In the genomic region with DNA sequence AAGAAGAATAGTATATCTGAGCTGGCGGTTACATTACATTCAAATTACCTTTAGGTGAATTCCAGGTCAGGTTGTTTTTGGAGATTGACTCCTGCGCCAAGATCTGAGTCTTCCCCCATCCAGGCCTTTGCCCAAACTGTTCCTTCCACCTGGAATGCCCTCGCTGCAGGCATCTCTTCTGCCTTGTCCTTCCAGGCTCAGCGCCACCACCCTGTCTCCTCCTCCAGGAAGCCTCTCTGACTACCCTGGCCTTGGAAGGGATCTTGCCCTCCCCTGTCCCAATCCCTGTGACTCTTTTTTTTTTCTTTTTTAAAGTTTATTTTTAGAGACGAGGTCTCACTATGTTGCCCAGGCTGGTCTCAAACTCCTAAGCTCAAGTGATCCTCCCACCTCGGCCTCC, we compare ENCODE assay signal across 22 cellular contexts. TPM values are rescaled to one million over a fixed set of nuclear protein-coding genes. Genes with fewer than 3 reads are reported as not detected.
DNase-seq lines count a peak whose midpoint lies in the region; ATAC-seq, FAIRE-seq and TF ChIP-seq lines count a peak whose summit lies in the region.
"Had no signal": no experiment of that assay in that cellular context is flagged by ENCODE, and none has a peak within 500 bp of the region (broad histone marks: within the 10 kb centered on the region; RNA-seq: fewer than 3 reads in every experiment).

No MANE protein-coding gene starts in this region.

- no peak overlapping the region for H3K4me3 ChIP-seq in mammary epithelial cell (replicated peaks in 1 of 3; ENCODE audit: insufficient read depth in 1 of 3, low read depth in 2 of 3, low read length in 3 of 3)
- H3K4me3 ChIP-seq in K562, result no peak overlapping the region
- H3K4me3 ChIP-seq in sigmoid colon, result no peak overlapping the region
- H3K4me3 ChIP-seq in MM.1S (ENCODE audit: low read length), result no peak overlapping the region
- H3K4me3 ChIP-seq: dorsolateral prefrontal cortex, HAP-1, transverse colon had no signal

- H3K4me1 Mint-ChIP-seq in MCF 10A (ENCODE audit: insufficient read depth, unreplicated experiment), result peaks cover 14% of the 10 kb centered on the region
- H3K4me1 Mint-ChIP-seq in natural killer cell treated with Interleukin-12 subunit alpha and Interleukin-12 subunit beta and Interleukin-15 and Interleukin-18, amount 100 ng/mL, for 72 hours (ENCODE audit: low read depth in 2 of 2), result peaks cover 0 to 7% of the 10 kb centered on the region in 2 donors

- BruUV-seq in MCF 10A (replicated peaks; lab: Mats Ljungman, UMichigan) (no TSS peak), mammary epithelial cell (replicated peaks; lab: Mats Ljungman, UMichigan) (no TSS peak), K562 (replicated peaks; lab: Mats Ljungman, UMichigan) (no TSS peak)

- H3K9ac ChIP-seq in mammary epithelial cell (ENCODE audit: insufficient read depth, low read length) (no peak overlapping the region), K562 (ENCODE audit: insufficient read depth in 1 of 2, low read depth in 2 of 2, low read length in 2 of 2) (no peak overlapping the region), MM.1S (ENCODE audit: low read length) (no peak overlapping the region)

- ATAC-seq in K562, result no peak
- ATAC-seq in natural killer cell treated with Interleukin-12 subunit alpha and Interleukin-12 subunit beta and Interleukin-15 and Interleukin-18, amount 100 ng/mL, for 72 hours, result no peak
- no peak for ATAC-seq in GM19395 (IDR thresholded peaks at IDR 0.05; ENCODE audit: unreplicated experiment)
- ATAC-seq: activated CD8-positive, alpha-beta memory T cell treated with anti-CD3 and anti-CD28 coated beads, Interleukin-2, amount 10 ng/mL, durations not matched to agents 7 days and 5 days; activated T-cell treated with anti-CD3 and anti-CD28 coated beads, Interleukin-2, amount 50 U/mL, for 72 hours; sciatic nerve had no signal

- H3K9me2 ChIP-seq in MM.1S (replicated peaks; ENCODE audit: insufficient read depth, low read length), result no peaks in the 10 kb centered on the region

- peaks cover 11% of the 10 kb centered on the region for H3K36me3 Mint-ChIP-seq in MCF 10A (ENCODE audit: insufficient read depth, unreplicated experiment)
- H3K36me3 Mint-ChIP-seq in natural killer cell treated with Interleukin-12 subunit alpha and Interleukin-12 subunit beta and Interleukin-15 and Interleukin-18, amount 100 ng/mL, for 72 hours, result no peaks in the 10 kb centered on the region
- H3K36me3 Mint-ChIP-seq: activated CD8-positive, alpha-beta memory T cell treated with anti-CD3 and anti-CD28 coated beads, Interleukin-2, amount 10 ng/mL, durations not matched to agents 7 days and 5 days had no signal

- H3K4me2 ChIP-seq in mammary epithelial cell (ENCODE audit: insufficient read depth, low read depth, low read length) (no peak overlapping the region), K562 (ENCODE audit: insufficient read depth, low read length) (no peak overlapping the region), MM.1S (ENCODE audit: low read depth, low read length) (no peak overlapping the region)

- DNase-seq in MCF 10A (ENCODE audit: unreplicated experiment), result no peak
- no peak for DNase-seq in mammary epithelial cell
- no peak for DNase-seq in K562 (ENCODE audit: extremely low read depth in 1 of 4, low spot score in 3 of 4)
- no peak for DNase-seq in natural killer cell treated with Interleukin-12 subunit alpha and Interleukin-12 subunit beta and Interleukin-15 and Interleukin-18, amount 100 ng/mL, for 72 hours (ENCODE audit: low spot score)
- DNase-seq in sigmoid colon, result no peak
- DNase-seq in MM.1S, result no peak
- DNase-seq in inferior parietal cortex (ENCODE audit: extremely low spot score), result no peak
- DNase-seq: activated CD4-positive, alpha-beta T cell treated with anti-CD3 and anti-CD28 coated beads for 48 hours; activated CD8-positive, alpha-beta memory T cell treated with anti-CD3 and anti-CD28 coated beads, Interleukin-2, amount 10 ng/mL, durations not matched to agents 7 days and 5 days; activated naive CD4-positive, alpha-beta T cell treated with anti-CD3 and anti-CD28 coated beads, Interleukin-2, amount 50 U/mL, for 16 hours; activated T-cell treated with anti-CD3 and anti-CD28 coated beads, Interleukin-2, amount 50 U/mL, for 72 hours; aorta; dorsolateral prefrontal cortex; NCI-H1092; NCI-H187 treated with DMSO at 0.1 percent for 48 hours; NCI-H748 treated with DMSO at 0.1 percent for 48 hours; transverse colon had no signal

- peaks cover 5% of the 10 kb centered on the region for H3K9me1 ChIP-seq in K562 (ENCODE audit: control insufficient read depth, insufficient read depth, low read length)

- no peak for TF ChIP-seq POLR2A in K562 (conservative IDR thresholded peaks at IDR 0.05)
- TF ChIP-seq POLR2A in sigmoid colon (IDR thresholded peaks at IDR 0.05), result no peak

- POLR2A ChIA-PET in MCF 10A (lab: Yijun Ruan, JAX) (interaction anchor here (1.3 kb wide), 1 partner anchor 8 kb away, joined by 5 read pairs; no protein-coding TSS in a partner anchor), K562 (lab: Yijun Ruan, JAX) (no interaction called here)

- TF ChIP-seq CTCF in MCF 10A (IDR thresholded peaks at IDR 0.05; ENCODE audit: unreplicated experiment), result no peak
- TF ChIP-seq CTCF in mammary epithelial cell (conservative IDR thresholded peaks at IDR 0.05 in 1 of 2, IDR thresholded peaks at IDR 0.05 in 1 of 2; ENCODE audit: extremely low read depth in 1 of 2, insufficient read depth in 1 of 2, low read depth in 1 of 2, low read length in 2 of 2), result no peak
- TF ChIP-seq CTCF in K562 (IDR thresholded peaks at IDR 0.05 in 2 of 3, conservative IDR thresholded peaks at IDR 0.05 in 1 of 3; ENCODE audit: insufficient read depth in 2 of 3, low read depth in 1 of 3, low read length in 3 of 3), result no peak
- TF ChIP-seq CTCF in sigmoid colon (IDR thresholded peaks at IDR 0.05), result no peak
- no peak for TF ChIP-seq CTCF in MM.1S (IDR thresholded peaks at IDR 0.05; ENCODE audit: low read length)

- dilution Hi-C loops in mammary epithelial cell (cut with HindIII; ENCODE audit: low sequenced_read_pairs), result no loop called here

- no peak overlapping the region for H3K27ac ChIP-seq in mammary epithelial cell (ENCODE audit: insufficient read depth, low read depth, low read length)
- H3K27ac ChIP-seq in K562 (ENCODE audit: extremely low read depth, low read depth, low read length), result no peak overlapping the region
- H3K27ac ChIP-seq in sigmoid colon, result no peak overlapping the region
- H3K27ac ChIP-seq in MM.1S (ENCODE audit: low read length), result no peak overlapping the region
- H3K27ac ChIP-seq: transverse colon had no signal

- WGBS in mammary epithelial cell (ENCODE audit: low coverage, missing lambda C conversion rate), result 74% methylated on average over 6 of the region's 6 CpGs
- WGBS in K562 (ENCODE audit: insufficient coverage, low coverage, missing lambda C conversion rate), result 27% methylated on average over 6 of the region's 6 CpGs
- WGBS in sigmoid colon, 2 donors, result 75 to 83% methylated on average over 6 of the region's 6 CpGs

- H3K27me3 ChIP-seq in mammary epithelial cell (ENCODE audit: insufficient read depth, low read length), result no peaks in the 10 kb centered on the region
- H3K27me3 ChIP-seq in K562 (ENCODE audit: control insufficient read depth in 2 of 2, insufficient read depth in 2 of 2, low read length in 2 of 2), result peaks cover 0 to 13% of the 10 kb centered on the region in 2 experiments; a peak in 1 of 5 replicates
- H3K27me3 ChIP-seq in sigmoid colon, result no peaks in the 10 kb centered on the region
- no peaks in the 10 kb centered on the region for H3K27me3 ChIP-seq in MM.1S (replicated peaks; ENCODE audit: insufficient read depth, low read length)
- H3K27me3 ChIP-seq: dorsolateral prefrontal cortex had no signal

- H3K27ac Mint-ChIP-seq in MCF 10A (ENCODE audit: low read depth, unreplicated experiment), result no peak overlapping the region
- peak overlapping the region in 1 of 2 donors; percentile 26 for H3K27ac Mint-ChIP-seq in natural killer cell treated with Interleukin-12 subunit alpha and Interleukin-12 subunit beta and Interleukin-15 and Interleukin-18, amount 100 ng/mL, for 72 hours
- H3K27ac Mint-ChIP-seq: activated CD8-positive, alpha-beta memory T cell treated with anti-CD3 and anti-CD28 coated beads, Interleukin-2, amount 10 ng/mL, durations not matched to agents 7 days and 5 days; activated T-cell treated with anti-CD3 and anti-CD28 coated beads, Interleukin-2, amount 50 U/mL, for 72 hours had no signal

- no peaks in the 10 kb centered on the region for H3K9me3 Mint-ChIP-seq in MCF 10A (ENCODE audit: unreplicated experiment)
- no peaks in the 10 kb centered on the region for H3K9me3 Mint-ChIP-seq in natural killer cell treated with Interleukin-12 subunit alpha and Interleukin-12 subunit beta and Interleukin-15 and Interleukin-18, amount 100 ng/mL, for 72 hours
- H3K9me3 Mint-ChIP-seq: activated T-cell treated with anti-CD3 and anti-CD28 coated beads, Interleukin-2, amount 50 U/mL, for 72 hours had no signal

- intact Hi-C loops in MCF 10A (cut with micrococcal nuclease), result no loop called here
- intact Hi-C loops in mammary epithelial cell (cut with micrococcal nuclease), result no loop called here
- intact Hi-C loops in K562 (cut with micrococcal nuclease), result loop anchor here (5.0 kb wide), 1 partner anchor 45 kb away; no protein-coding TSS in a partner anchor
- intact Hi-C loops in sigmoid colon (cut with DNase I), result no loop called here

- H3K36me3 ChIP-seq in mammary epithelial cell (ENCODE audit: insufficient read depth, low read length) (peaks cover 7% of the 10 kb centered on the region), K562 (ENCODE audit: control insufficient read depth, insufficient read depth, low read length) (no peaks in the 10 kb centered on the region), sigmoid colon (peaks cover 0 to 9% (median 0%) of the 10 kb centered on the region in 4 donors), MM.1S (replicated peaks; ENCODE audit: insufficient read depth, low read length) (no peaks in the 10 kb centered on the region)
- H3K36me3 ChIP-seq: HAP-1, transverse colon had no signal

- peaks cover 30% of the 10 kb centered on the region for H3F3A ChIP-seq in MM.1S (ENCODE audit: insufficient read depth, low read length)

- H3K4me1 ChIP-seq in mammary epithelial cell (ENCODE audit: insufficient read depth, low read length) (peaks cover 13% of the 10 kb centered on the region), K562 (replicated peaks in 1 of 2; ENCODE audit: control insufficient read depth in 2 of 2, insufficient read depth in 2 of 2, low read length in 2 of 2) (peaks cover 3 to 21% of the 10 kb centered on the region in 2 experiments; a peak in 4 of 5 replicates), sigmoid colon (peaks cover 0 to 21% (median 11%) of the 10 kb centered on the region in 4 donors), MM.1S (ENCODE audit: low read length) (peaks cover 62% of the 10 kb centered on the region)

- peaks cover 50% of the 10 kb centered on the region for H3K79me2 ChIP-seq in mammary epithelial cell (ENCODE audit: insufficient read depth, low read length)
- no peaks in the 10 kb centered on the region for H3K79me2 ChIP-seq in K562 (ENCODE audit: control insufficient read depth, insufficient read depth, low read length)
- peaks cover 35% of the 10 kb centered on the region for H3K79me2 ChIP-seq in MM.1S (ENCODE audit: low read length)

- TF ChIP-seq EP300 in K562 (IDR thresholded peaks at IDR 0.05; ENCODE audit: low read length) (no peak), sigmoid colon (IDR thresholded peaks at IDR 0.05) (no peak)

- H4K20me1 ChIP-seq in mammary epithelial cell (ENCODE audit: insufficient read depth, low read length), result no peaks in the 10 kb centered on the region
- H4K20me1 ChIP-seq in K562 (replicated peaks; ENCODE audit: control insufficient read depth, insufficient read depth, low read length), result peaks cover 5% of the 10 kb centered on the region
- H4K20me1 ChIP-seq in MM.1S (ENCODE audit: insufficient read depth, low read length), result no peaks in the 10 kb centered on the region

- no peak for TF ChIP-seq RAD21 in K562 (CRISPR knock-in tag; conservative IDR thresholded peaks at IDR 0.05 in 1 of 2, IDR thresholded peaks at IDR 0.05 in 1 of 2)

- no peak for FAIRE-seq in K562 (lab: Jason Lieb, UNC)
- FAIRE-seq: A204.1 had no signal

- in situ Hi-C loops in mammary epithelial cell (cut with MboI; ENCODE audit: low sequenced_read_pairs in 2 of 2) (no loop called here), K562 (cut with MboI) (no loop called here)

- H3K4me3 Mint-ChIP-seq in MCF 10A (ENCODE audit: unreplicated experiment), result peak overlapping the region; percentile 19
- H3K4me3 Mint-ChIP-seq in natural killer cell treated with Interleukin-12 subunit alpha and Interleukin-12 subunit beta and Interleukin-15 and Interleukin-18, amount 100 ng/mL, for 72 hours, result peak overlapping the region; percentile 39
- H3K4me3 Mint-ChIP-seq: activated CD8-positive, alpha-beta memory T cell treated with anti-CD3 and anti-CD28 coated beads, Interleukin-2, amount 10 ng/mL, durations not matched to agents 7 days and 5 days had no signal

- CTCF ChIA-PET in MCF 10A (lab: Yijun Ruan, JAX) (interaction anchor here (0.8 to 1.8 kb wide), 3 partner anchors 8 to 44 kb away, joined by 3 to 4 read pairs (median 3); no protein-coding TSS in a partner anchor), mammary epithelial cell (lab: Charles Lee; ENCODE audit: low non-redundant PET) (interaction anchor here (0.5 to 0.6 kb wide), 2 partner anchors 33 to 110 kb away, joined by 4 to 9 read pairs; no protein-coding TSS in a partner anchor), K562 (lab: Yijun Ruan, JAX; ENCODE audit: low intra/inter-chr PET ratio) (no interaction called here)

- H3K9me3 ChIP-seq in mammary epithelial cell (replicated peaks; ENCODE audit: insufficient read depth, low read length) (no peaks in the 10 kb centered on the region), K562 (replicated peaks; ENCODE audit: control insufficient read depth, insufficient read depth, low read depth, low read length) (no peaks in the 10 kb centered on the region), sigmoid colon (no peaks in the 10 kb centered on the region), MM.1S (replicated peaks; ENCODE audit: insufficient read depth, low read length) (no peaks in the 10 kb centered on the region)
- H3K9me3 ChIP-seq: HAP-1, transverse colon had no signal

- no peak overlapping the region for H2AFZ ChIP-seq in mammary epithelial cell (ENCODE audit: low read depth, low read length)
- no peak overlapping the region for H2AFZ ChIP-seq in K562 (ENCODE audit: low read depth, low read length)
- H2AFZ ChIP-seq in MM.1S (ENCODE audit: low read length), result no peak overlapping the region

- no peaks in the 10 kb centered on the region for H3K27me3 Mint-ChIP-seq in MCF 10A (ENCODE audit: insufficient read depth, unreplicated experiment)
- H3K27me3 Mint-ChIP-seq in natural killer cell treated with Interleukin-12 subunit alpha and Interleukin-12 subunit beta and Interleukin-15 and Interleukin-18, amount 100 ng/mL, for 72 hours, result peaks cover 29 to 31% of the 10 kb centered on the region in 2 donors

RNA-seq across cellular contexts. Expression of gene HOMER3, which starts 1.7 kb away (rescaled TPM):
- total RNA-seq in MCF 10A (2022), result 57.9 and 58.9 TPM in 2 replicates
- total RNA-seq in mammary epithelial cell, result 100 to 1,000 TPM; 114 to 138 TPM
- polyA plus RNA-seq in mammary epithelial cell, result 110 TPM
- 18.1 TPM for polyA minus RNA-seq in mammary epithelial cell
- 9.9 and 22.2 TPM in 2 replicates for total RNA-seq in K562 (2011; cell fraction: chromatin; rRNA removed; ENCODE audit: low replicate concordance)
- total RNA-seq in K562 (2011; cell fraction: nucleolus; rRNA removed), result 12.0 and 12.4 TPM in 2 replicates
- total RNA-seq in K562 (2011; cell fraction: nucleoplasm; rRNA removed), result 9.1 and 12.6 TPM in 2 replicates
- total RNA-seq in K562 (2014; rRNA removed), result 4.2 and 6.8 TPM in 2 replicates
- 1.2 and 1.3 TPM in 2 replicates for total RNA-seq in K562 (2014; rRNA removed; fragmentation: Illumina TruSeq; extraction: Trizol)
- total RNA-seq in K562 (2015; rRNA removed; fragmentation: Illumina TruSeq; extraction: Trizol), result 1.5 and 2.7 TPM in 2 replicates
- total RNA-seq in K562 (2021), result 3.4 and 4.1 TPM in 2 replicates
- 5.1 and 10.3 TPM in 2 replicates for polyA plus RNA-seq in K562 (2011; rRNA removed)
- 9.6 and 10.5 TPM in 2 replicates for polyA plus RNA-seq in K562 (2011; cell fraction: cytosol; rRNA removed)
- polyA plus RNA-seq in K562 (2011; cell fraction: nucleus; rRNA removed), result 9.2 and 20.4 TPM in 2 replicates
- polyA plus RNA-seq in K562 (2012), result 2.4 and 5.5 TPM in 2 replicates
- polyA plus RNA-seq in K562 (2014; fragmentation: Illumina TruSeq; extraction: Trizol), result 2.9 and 4.7 TPM in 2 replicates
- polyA plus RNA-seq in K562 (2014; fragmentation: Nextera tagmentation; extraction: Ambion mirVana), result not detected
- polyA plus RNA-seq in K562 (2014; rRNA removed), result 3.7 and 6.4 TPM in 2 replicates
- polyA minus RNA-seq in K562 (2011; rRNA and poly(A)+ RNA removed), result 2.5 and 2.9 TPM in 2 replicates
- polyA minus RNA-seq in K562 (2011; cell fraction: cytosol; rRNA and poly(A)+ RNA removed), result 3.3 and 6.9 TPM in 2 replicates
- polyA minus RNA-seq in K562 (2011; cell fraction: nucleus; rRNA and poly(A)+ RNA removed), result 3.4 and 8.3 TPM in 2 replicates
- under 1 TPM in 1 of 2 donors, not detected in 1; 0.86 TPM for total RNA-seq in natural killer cell treated with Interleukin-12 subunit alpha and Interleukin-12 subunit beta and Interleukin-15 and Interleukin-18, amount 100 ng/mL, for 72 hours
- total RNA-seq in sigmoid colon, result 10 to 100 TPM; 15.7 to 36.3 (median 31.8) TPM
- polyA plus RNA-seq in sigmoid colon, result 10 to 100 TPM in 1 of 3 donors, 1 to 10 TPM in 2; 6.2 to 22.8 (median 6.6) TPM

RNA-seq across cellular contexts. Expression of gene DDX49, which starts 23.2 kb away (rescaled TPM):
- total RNA-seq in MCF 10A (2022), result 87.7 and 98.8 TPM in 2 replicates
- 10 to 100 TPM; 44.2 to 47.7 TPM for total RNA-seq in mammary epithelial cell
- polyA plus RNA-seq in mammary epithelial cell, result 44.4 TPM
- polyA minus RNA-seq in mammary epithelial cell, result 27.9 TPM
- total RNA-seq in K562 (2011; cell fraction: chromatin; rRNA removed; ENCODE audit: low replicate concordance), result 17.3 and 60.1 TPM in 2 replicates
- total RNA-seq in K562 (2011; cell fraction: nucleolus; rRNA removed), result 53.9 and 64.9 TPM in 2 replicates
- total RNA-seq in K562 (2011; cell fraction: nucleoplasm; rRNA removed), result 23.2 and 29.4 TPM in 2 replicates
- 113 and 149 TPM in 2 replicates for total RNA-seq in K562 (2014; rRNA removed)
- total RNA-seq in K562 (2014; rRNA removed; fragmentation: Illumina TruSeq; extraction: Trizol), result 26.2 and 45.7 TPM in 2 replicates
- total RNA-seq in K562 (2015; rRNA removed; fragmentation: Illumina TruSeq; extraction: Trizol), result 51.1 and 57.8 TPM in 2 replicates
- total RNA-seq in K562 (2021), result 78.9 and 88.6 TPM in 2 replicates
- polyA plus RNA-seq in K562 (2011; rRNA removed), result 35.6 and 43.2 TPM in 2 replicates
- polyA plus RNA-seq in K562 (2011; cell fraction: cytosol; rRNA removed), result 53.9 and 97.8 TPM in 2 replicates
- polyA plus RNA-seq in K562 (2011; cell fraction: nucleus; rRNA removed), result 37.4 and 64.0 TPM in 2 replicates
- polyA plus RNA-seq in K562 (2012), result 53.0 and 58.9 TPM in 2 replicates
- 33.3 and 53.3 TPM in 2 replicates for polyA plus RNA-seq in K562 (2014; fragmentation: Illumina TruSeq; extraction: Trizol)
- 1 to 10 TPM; 1.1 to 6.3 TPM for polyA plus RNA-seq in K562 (2014; fragmentation: Nextera tagmentation; extraction: Ambion mirVana)
- 61.3 and 65.9 TPM in 2 replicates for polyA plus RNA-seq in K562 (2014; rRNA removed)
- 27.6 and 57.1 TPM in 2 replicates for polyA minus RNA-seq in K562 (2011; rRNA and poly(A)+ RNA removed)
- polyA minus RNA-seq in K562 (2011; cell fraction: cytosol; rRNA and poly(A)+ RNA removed), result 34.9 and 39.1 TPM in 2 replicates
- polyA minus RNA-seq in K562 (2011; cell fraction: nucleus; rRNA and poly(A)+ RNA removed), result 23.5 and 26.5 TPM in 2 replicates
- total RNA-seq in natural killer cell treated with Interleukin-12 subunit alpha and Interleukin-12 subunit beta and Interleukin-15 and Interleukin-18, amount 100 ng/mL, for 72 hours, result 100 to 1,000 TPM in 1 of 2 donors, 10 to 100 TPM in 1; 72.7 to 119 TPM
- 10 to 100 TPM; 32.7 to 39.6 (median 38.4) TPM for total RNA-seq in sigmoid colon
- 10 to 100 TPM; 35.4 to 51.1 (median 46.1) TPM for polyA plus RNA-seq in sigmoid colon

RNA-seq across cellular contexts. Expression of gene COPE, which starts 23.5 kb away (rescaled TPM):
- total RNA-seq in MCF 10A (2022) (310 and 456 TPM in 2 replicates), mammary epithelial cell (100 to 1,000 TPM; 180 to 226 TPM), K562 (2014; rRNA removed) (239 and 305 TPM in 2 replicates), K562 (2014; rRNA removed; fragmentation: Illumina TruSeq; extraction: Trizol) (19.2 and 33.2 TPM in 2 replicates), K562 (2015; rRNA removed; fragmentation: Illumina TruSeq; extraction: Trizol) (130 and 147 TPM in 2 replicates), K562 (2021) (273 and 289 TPM in 2 replicates), sigmoid colon (100 to 1,000 TPM; 130 to 198 (median 157) TPM)
- polyA plus RNA-seq in mammary epithelial cell (248 TPM), K562 (2011; rRNA removed) (159 and 263 TPM in 2 replicates), K562 (2014; fragmentation: Illumina TruSeq; extraction: Trizol) (50.1 and 152 TPM in 2 replicates), K562 (2014; fragmentation: Nextera tagmentation; extraction: Ambion mirVana) (10 to 100 TPM in 1 of 2 experiments, 1 to 10 TPM in 1; 5.8 to 18.3 TPM), K562 (2014; rRNA removed) (230 and 233 TPM in 2 replicates), sigmoid colon (100 to 1,000 TPM; 269 to 346 (median 280) TPM)
- polyA minus RNA-seq in mammary epithelial cell, result 75.2 TPM
- total RNA-seq in K562 (2011; cell fraction: chromatin; rRNA removed; ENCODE audit: low replicate concordance), result 63.5 and 278 TPM in 2 replicates
- 249 and 252 TPM in 2 replicates for total RNA-seq in K562 (2011; cell fraction: nucleolus; rRNA removed)
- 127 and 141 TPM in 2 replicates for total RNA-seq in K562 (2011; cell fraction: nucleoplasm; rRNA removed)
- 307 and 533 TPM in 2 replicates for polyA plus RNA-seq in K562 (2011; cell fraction: cytosol; rRNA removed)
- 164 and 210 TPM in 2 replicates for polyA plus RNA-seq in K562 (2011; cell fraction: nucleus; rRNA removed)
- polyA plus RNA-seq in K562 (2012), result 176 and 372 TPM in 2 replicates
- polyA minus RNA-seq in K562 (2011; rRNA and poly(A)+ RNA removed), result 43.6 and 67.0 TPM in 2 replicates
- 103 and 143 TPM in 2 replicates for polyA minus RNA-seq in K562 (2011; cell fraction: cytosol; rRNA and poly(A)+ RNA removed)
- polyA minus RNA-seq in K562 (2011; cell fraction: nucleus; rRNA and poly(A)+ RNA removed), result 49.1 and 66.3 TPM in 2 replicates
- 100 to 1,000 TPM; 204 to 275 TPM for total RNA-seq in natural killer cell treated with Interleukin-12 subunit alpha and Interleukin-12 subunit beta and Interleukin-15 and Interleukin-18, amount 100 ng/mL, for 72 hours

RNA-seq across cellular contexts. Expression of gene CERS1, which starts 46.7 kb away (rescaled TPM):
- total RNA-seq in MCF 10A (2022) (not detected in 2 replicates), mammary epithelial cell (1 to 10 TPM in 1 of 2 donors, under 1 TPM in 1; 0.33 to 1.4 TPM), K562 (2014; rRNA removed) (0.86 TPM in 2 replicates), K562 (2014; rRNA removed; fragmentation: Illumina TruSeq; extraction: Trizol) (0.13 and 0.33 TPM in 2 replicates), K562 (2015; rRNA removed; fragmentation: Illumina TruSeq; extraction: Trizol) (0.43 and 1.4 TPM in 2 replicates), K562 (2021) (1.5 and 1.7 TPM in 2 replicates), sigmoid colon (1 to 10 TPM in 2 of 4 donors, under 1 TPM in 2; 0.36 to 3.6 (median 1.1) TPM)
- polyA plus RNA-seq in mammary epithelial cell (0.65 TPM), K562 (2011; rRNA removed) (1.5 and 3.8 TPM in 2 replicates), K562 (2014; fragmentation: Illumina TruSeq; extraction: Trizol) (0.80 and 1.7 TPM in 2 replicates), K562 (2014; fragmentation: Nextera tagmentation; extraction: Ambion mirVana) (not detected), K562 (2014; rRNA removed) (1.1 TPM in 2 replicates), sigmoid colon (under 1 TPM in 1 of 3 donors, not detected in 2; 0.70 TPM)
- not detected for polyA minus RNA-seq in mammary epithelial cell
- total RNA-seq in K562 (2011; cell fraction: chromatin; rRNA removed; ENCODE audit: low replicate concordance), result 1.3 and 6.2 TPM in 2 replicates
- total RNA-seq in K562 (2011; cell fraction: nucleolus; rRNA removed), result 4.2 and 5.0 TPM in 2 replicates
- total RNA-seq in K562 (2011; cell fraction: nucleoplasm; rRNA removed), result 1.5 and 3.7 TPM in 2 replicates
- 5.5 and 5.7 TPM in 2 replicates for polyA plus RNA-seq in K562 (2011; cell fraction: cytosol; rRNA removed)
- 3.7 and 4.0 TPM in 2 replicates for polyA plus RNA-seq in K562 (2011; cell fraction: nucleus; rRNA removed)
- polyA plus RNA-seq in K562 (2012), result 0.71 and 0.87 TPM in 2 replicates
- 1.1 and 2.3 TPM in 2 replicates for polyA minus RNA-seq in K562 (2011; rRNA and poly(A)+ RNA removed)
- 1.2 and 3.5 TPM in 2 replicates for polyA minus RNA-seq in K562 (2011; cell fraction: cytosol; rRNA and poly(A)+ RNA removed)
- polyA minus RNA-seq in K562 (2011; cell fraction: nucleus; rRNA and poly(A)+ RNA removed), result 0.40 and 0.78 TPM in 2 replicates
- not detected for total RNA-seq in natural killer cell treated with Interleukin-12 subunit alpha and Interleukin-12 subunit beta and Interleukin-15 and Interleukin-18, amount 100 ng/mL, for 72 hours
- total RNA-seq: activated CD8-positive, alpha-beta memory T cell treated with anti-CD3 and anti-CD28 coated beads, Interleukin-2, amount 10 ng/mL, durations not matched to agents 7 days and 5 days; activated T-cell treated with anti-CD3 and anti-CD28 coated beads, Interleukin-2, amount 50 U/mL, for 72 hours; T-helper 1 cell treated with Interleukin-12 subunit alpha and Interleukin-12 subunit beta and Interleukin-4 antibody, amounts not matched to agents 30 ng/mL and 1 ng/mL, for 36 hours; transverse colon had no signal
